ENCODE assay signal across 16 cellular contexts in genomic region chr6:47603227-47603626, GRCh38.
DNase-seq lines count a peak whose midpoint lies in the region; FAIRE-seq and TF ChIP-seq lines count a peak whose summit lies in the region.
"Had no signal": no experiment of that assay in that cellular context is flagged by ENCODE, and none has a peak within 500 bp of the region (broad histone marks: within the 10 kb centered on the region; RNA-seq: fewer than 3 reads in every experiment).

No MANE protein-coding gene starts in this region.

- FAIRE-seq in A204.1 (lab: Jason Lieb, UNC) = peak; percentile 55
- FAIRE-seq in frontal cortex (lab: Jason Lieb, UNC) = peak; percentile 75
- FAIRE-seq in D721Med (lab: Jason Lieb, UNC) = no peak
- FAIRE-seq: GM12891 had no signal

- TF ChIP-seq CTCF in D721Med (IDR thresholded peaks at IDR 0.05; ENCODE audit: insufficient read depth, missing control alignments) = no peak

- DNase-seq in HEK293T (ENCODE audit: extremely low spot score) = no peak
- no peak for DNase-seq in frontal cortex (ENCODE audit: low spot score in 2 of 2)
- no peak for DNase-seq in D721Med (ENCODE audit: insufficient read length, low spot score)
- no peak for DNase-seq in activated CD4-positive, alpha-beta T cell treated with anti-CD3 and anti-CD28 coated beads, Interleukin-2, amount 50 U/mL, for 4 hours
- DNase-seq in activated CD4-positive, CD25-positive, alpha-beta regulatory T cell (lab: John Stamatoyannopoulos, UW) = no peak
- DNase-seq: ACHN; BE2C; C1 segment of cervical spinal cord; CD4-positive, alpha-beta memory T cell; CD4-positive, CD25-positive, alpha-beta regulatory T cell; CD8-positive, alpha-beta memory T cell; COR-L47; DMS79 treated with DMSO at 0.1 percent for 48 hours; GF-D8 had no signal

- CTCF ChIA-PET in HEK293T (lab: Yijun Ruan, JAX) = no interaction called here

- POLR2A ChIA-PET in HEK293T (lab: Yijun Ruan, JAX) = no interaction called here

TF ChIP-seq in HEK293T, 16 proteins besides CTCF, POLR2A, EP300 and RAD21:
- TF ChIP-seq SP1 (IDR thresholded peaks at IDR 0.05) = no peak
- peak; percentile 41 for TF ChIP-seq PKNOX1 (IDR thresholded peaks at IDR 0.05)
- TF ChIP-seq BHLHE40 (IDR thresholded peaks at IDR 0.05; ENCODE audit: borderline replicate concordance) = no peak
- TF ChIP-seq NFRKB (IDR thresholded peaks at IDR 0.05) = no peak
